Comparison of ENCODE assay signal across 8 cellular contexts in genomic region chr7:76549025-76549854, GRCh38. TPM values are rescaled to one million over a fixed set of nuclear protein-coding genes. Genes with fewer than 3 reads are reported as not detected.
DNase-seq lines count a peak whose midpoint lies in the region; ATAC-seq, FAIRE-seq and TF ChIP-seq lines count a peak whose summit lies in the region.
"Not testable (repeated sequence)": the region's sequence is repeated elsewhere in the genome, so short reads cannot be mapped to it uniquely, and the experiment has no call there.

No MANE protein-coding gene starts in this region.

- not testable (repeated sequence) for H3K36me3 ChIP-seq in adipocyte (ENCODE audit: control insufficient read depth, insufficient read depth, low read length, severe bottlenecking)
- H3K36me3 ChIP-seq in heart right ventricle, result peaks cover 0 to 14% (median 0%) of the 10 kb centered on the region in 9 donors

- H3K27ac ChIP-seq in heart right ventricle, result peak overlapping the region; percentile 91 to 98 (median 96)

- H3K9ac ChIP-seq in adipocyte (ENCODE audit: low read length), result peak overlapping the region; percentile 91

- H3K9me3 ChIP-seq in adipocyte (ENCODE audit: control insufficient read depth, low read length); heart right ventricle: not testable (repeated sequence)

- not testable (repeated sequence) for H3K27me3 Mint-ChIP-seq in type B pancreatic cell

- ATAC-seq in HG02798 (IDR thresholded peaks at IDR 0.05; ENCODE audit: poor library complexity, unreplicated experiment) (peak; percentile 99), heart right ventricle (peak; percentile 100)

- peaks cover 17% of the 10 kb centered on the region for H3K4me1 Mint-ChIP-seq in type B pancreatic cell (ENCODE audit: unreplicated experiment)

- intact Hi-C loops in heart right ventricle (cut with DNase I), result not testable (repeated sequence)

- DNase-seq in GM12892 (ENCODE audit: insufficient read length) (peak; percentile 53), NCI-H1417 treated with DMSO at 0.1 percent for 48 hours (lab: John Stamatoyannopoulos, UW) (peak; percentile 31), SW 1271 (lab: John Stamatoyannopoulos, UW) (peak; percentile 76 to 83), adipocyte (ENCODE audit: low read depth) (peak; percentile 81), heart right ventricle (peak; percentile 88 to 91), pons (ENCODE audit: low spot score) (peak; percentile 94), type B pancreatic cell (ENCODE audit: extremely low spot score, unreplicated experiment) (peak; percentile 82)

- H3K4me3 Mint-ChIP-seq in type B pancreatic cell, result peak overlapping the region; percentile 94

- peak overlapping the region; percentile 89 for H3K27ac Mint-ChIP-seq in type B pancreatic cell

- H3K4me1 ChIP-seq in adipocyte (ENCODE audit: control insufficient read depth, insufficient read depth, low read length), result not testable (repeated sequence)
- H3K4me1 ChIP-seq in heart right ventricle, result peaks cover 0 to 15% (median 2%) of the 10 kb centered on the region in 9 donors

- not testable (repeated sequence) for H3K27me3 ChIP-seq in adipocyte (replicated peaks; ENCODE audit: control insufficient read depth, insufficient read depth, low read length); heart right ventricle

- FAIRE-seq in GM12892 (lab: Jason Lieb, UNC), result peak; percentile 51

- 0% methylated on average over 63 to 67 of the region's 71 CpGs for WGBS in heart right ventricle, 2 donors

- peak in 2 of 9 donors; percentile 7 to 8 for TF ChIP-seq CTCF in heart right ventricle (IDR thresholded peaks at IDR 0.05)
- TF ChIP-seq CTCF in type B pancreatic cell (conservative IDR thresholded peaks at IDR 0.05), result not testable (repeated sequence)

- peak overlapping the region; percentile 85 for H3K4me3 ChIP-seq in adipocyte (ENCODE audit: low read length)
- peak overlapping the region; percentile 79 to 99 (median 92) for H3K4me3 ChIP-seq in heart right ventricle

- H3K9me3 Mint-ChIP-seq in type B pancreatic cell, result not testable (repeated sequence)

- not testable (repeated sequence) for H3K36me3 Mint-ChIP-seq in type B pancreatic cell

- peak; percentile 75; the same call in 1 of the 2 replicates for TF ChIP-seq POLR2A in GM12892 (IDR thresholded peaks at IDR 0.05; ENCODE audit: low read depth, low read length)

RNA-seq across cellular contexts. Expression of gene SPDYE16, which starts 6.1 kb away (rescaled TPM):
- 1.8 TPM for polyA plus RNA-seq in GM12892 (2012; ENCODE audit: missing spikeins)
- total RNA-seq in heart right ventricle (under 1 TPM in 3 of 10 donors, not detected in 7; 0.17 to 0.57 (median 0.54) TPM), type B pancreatic cell (ENCODE audit: low replicate concordance) (0.19 and 0.51 TPM in 2 replicates)
- under 1 TPM; 0.06 to 0.22 TPM for polyA plus RNA-seq in heart right ventricle

RNA-seq across cellular contexts. Expression of gene UPK3B, which starts 38.9 kb away (rescaled TPM):
- not detected for polyA plus RNA-seq in GM12892 (2012; ENCODE audit: missing spikeins)
- total RNA-seq in heart right ventricle, result 1 to 10 TPM in 1 of 10 donors, under 1 TPM in 7, not detected in 2; 0.24 to 2.7 (median 0.65) TPM
- polyA plus RNA-seq in heart right ventricle, result under 1 TPM in 1 of 2 donors, not detected in 1; 0.09 TPM
- total RNA-seq in type B pancreatic cell (ENCODE audit: low replicate concordance), result 10.7 and 11.2 TPM in 2 replicates

Comparison
In these comparisons a context has a peak if more than half of its experiments do, and no peak if none do; other contexts are left out.
1. Peak in every context shown above with its lines: DNase-seq, ATAC-seq, H3K4me3 ChIP-seq and H3K27ac ChIP-seq.
2. DNase-seq: peak in every context shown above with its lines; median percentile 94 in pons; 90 in heart right ventricle; 82 in type B pancreatic cell; 81 in adipocyte; 80 in SW 1271; 53 in GM12892; 31 in NCI-H1417 treated with DMSO at 0.1 percent for 48 hours.